21 cellular contexts compared by ENCODE assay signal in the genomic region with DNA sequence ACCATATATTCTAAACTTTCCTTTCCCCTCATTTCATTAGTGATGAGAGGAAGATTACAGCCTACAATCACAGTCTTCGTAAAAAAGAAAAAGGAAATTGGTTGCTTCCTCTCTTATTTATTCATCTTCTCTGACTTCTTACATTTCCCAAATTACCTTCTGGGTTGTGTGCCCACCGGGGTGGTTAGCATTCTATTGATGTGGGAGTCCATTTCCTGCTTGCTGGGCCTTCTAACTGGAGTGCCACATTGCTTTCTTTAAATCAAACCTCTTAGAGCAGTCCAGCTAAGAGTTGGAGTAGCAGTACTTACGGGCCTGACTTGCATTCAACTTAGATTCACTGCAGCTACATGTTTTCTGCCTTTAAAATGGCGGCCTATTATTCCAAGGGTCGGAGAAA.
A peak's percentile ranks its signal among the peaks of the same experiment; 100 is the strongest.
DNase-seq lines count a peak whose midpoint lies in the region; ATAC-seq and TF ChIP-seq lines count a peak whose summit lies in the region.
"Had no signal": no experiment of that assay in that cellular context is flagged by ENCODE, and none has a peak within 500 bp of the region (broad histone marks: within the 10 kb centered on the region; RNA-seq: fewer than 3 reads in every experiment).

No MANE protein-coding gene starts in this region.

- no peak overlapping the region for H3K4me2 ChIP-seq in H9 (ENCODE audit: insufficient read depth, insufficient read length, low read length)
- H3K4me2 ChIP-seq: BLaER1, SK-N-SH had no signal

- no peaks in the 10 kb centered on the region for H3K36me3 Mint-ChIP-seq in H9 (ENCODE audit: insufficient read depth in 1 of 3, low read depth in 3 of 3)
- no peaks in the 10 kb centered on the region for H3K36me3 Mint-ChIP-seq in brain
- H3K36me3 Mint-ChIP-seq in naive thymus-derived CD8-positive, alpha-beta T cell = no peaks in the 10 kb centered on the region
- H3K36me3 Mint-ChIP-seq in endothelial cell (ENCODE audit: low read depth, unreplicated experiment) = no peaks in the 10 kb centered on the region
- no peaks in the 10 kb centered on the region for H3K36me3 Mint-ChIP-seq in stimulated activated effector memory CD8-positive, alpha-beta T cell treated with anti-CD3 and anti-CD28 coated beads, Interleukin-12 subunit alpha, Interleukin-12 subunit beta, amount 100 ng/mL, for 72 hours
- H3K36me3 Mint-ChIP-seq: CD4-positive, alpha-beta memory T cell had no signal

- WGBS in H9 (ENCODE audit: extremely low coverage, insufficient read length, low lambda C conversion rate) = no CpG with 5 or more reads among the region's 5 CpGs

- H4K5ac ChIP-seq in H9 (ENCODE audit: insufficient read length, low read depth, low read length) = no peak overlapping the region

- TF ChIP-seq CTCF in H9 (conservative IDR thresholded peaks at IDR 0.05) = no peak
- TF ChIP-seq CTCF in brain (conservative IDR thresholded peaks at IDR 0.05) = no peak
- TF ChIP-seq CTCF in endothelial cell (IDR thresholded peaks at IDR 0.05; ENCODE audit: unreplicated experiment) = no peak

- H3T11ph ChIP-seq in H9 (ENCODE audit: low read length) = no peak overlapping the region

- H3K4me3 Mint-ChIP-seq in H9 (no peak overlapping the region), brain (peak overlapping the region in 2 of 5 experiments; percentile 8), endothelial cell (ENCODE audit: unreplicated experiment) (no peak overlapping the region)
- peak overlapping the region in 6 of 10 donors; percentile 25 to 58 (median 55) for H3K4me3 Mint-ChIP-seq in naive thymus-derived CD8-positive, alpha-beta T cell
- no peak overlapping the region for H3K4me3 Mint-ChIP-seq in stimulated activated effector memory CD8-positive, alpha-beta T cell treated with anti-CD3 and anti-CD28 coated beads, Interleukin-12 subunit alpha, Interleukin-12 subunit beta, amount 100 ng/mL, for 72 hours

- H3K4me1 Mint-ChIP-seq in H9 = peaks cover 21 to 25% of the 10 kb centered on the region in 2 experiments
- peaks cover 50% of the 10 kb centered on the region for H3K4me1 Mint-ChIP-seq in brain
- H3K4me1 Mint-ChIP-seq in naive thymus-derived CD8-positive, alpha-beta T cell = peaks cover 12 to 28% (median 22%) of the 10 kb centered on the region in 4 donors
- peaks cover 19% of the 10 kb centered on the region for H3K4me1 Mint-ChIP-seq in endothelial cell (ENCODE audit: unreplicated experiment)
- no peaks in the 10 kb centered on the region for H3K4me1 Mint-ChIP-seq in stimulated activated effector memory CD8-positive, alpha-beta T cell treated with anti-CD3 and anti-CD28 coated beads, Interleukin-12 subunit alpha, Interleukin-12 subunit beta, amount 100 ng/mL, for 72 hours

- H3K9me3 Mint-ChIP-seq in H9 (no peaks in the 10 kb centered on the region), brain (peaks cover 0 to 8% (median 0%) of the 10 kb centered on the region in 5 experiments), endothelial cell (ENCODE audit: unreplicated experiment) (no peaks in the 10 kb centered on the region)
- H3K9me3 Mint-ChIP-seq in naive thymus-derived CD8-positive, alpha-beta T cell = no peaks in the 10 kb centered on the region
- H3K9me3 Mint-ChIP-seq in stimulated activated effector memory CD8-positive, alpha-beta T cell treated with anti-CD3 and anti-CD28 coated beads, Interleukin-12 subunit alpha, Interleukin-12 subunit beta, amount 100 ng/mL, for 72 hours = no peaks in the 10 kb centered on the region
- H3K9me3 Mint-ChIP-seq: CD4-positive, alpha-beta memory T cell had no signal

- H3K79me2 ChIP-seq in H9 (ENCODE audit: insufficient read depth, low read length) = no peaks in the 10 kb centered on the region

- no peak overlapping the region for H3K9ac ChIP-seq in H9 (ENCODE audit: extremely low read depth, insufficient read length, low read length)
- H3K9ac ChIP-seq: BLaER1, SK-N-SH had no signal

- H4K20me1 ChIP-seq in H9 (ENCODE audit: control insufficient read depth, insufficient read depth, insufficient read length) = no peaks in the 10 kb centered on the region
- H4K20me1 ChIP-seq: BLaER1 had no signal

- no peak overlapping the region for H2AK5ac ChIP-seq in H9 (ENCODE audit: insufficient read length, low read length)

- no peaks in the 10 kb centered on the region for H3K23me2 ChIP-seq in H9 (ENCODE audit: insufficient read length, low read depth, low read length, poor library complexity, severe bottlenecking)

- H2AFZ ChIP-seq in H9 (ENCODE audit: low read length) = peak overlapping the region; percentile 44

- no peak overlapping the region for H4K8ac ChIP-seq in H9 (replicated peaks; ENCODE audit: insufficient read length, low read depth, low read length)

- no peak overlapping the region for H4K91ac ChIP-seq in H9 (ENCODE audit: insufficient read length, low read depth, low read length)

- H3K79me1 ChIP-seq in H9 (ENCODE audit: insufficient read depth, low read depth, low read length, poor library complexity, severe bottlenecking) = no peaks in the 10 kb centered on the region

- H2BK120ac ChIP-seq in H9 (ENCODE audit: low read depth, low read length, poor library complexity, severe bottlenecking) = no peak overlapping the region

- no peak overlapping the region for H2BK12ac ChIP-seq in H9 (ENCODE audit: insufficient read length, low read depth, low read length)

- no peak overlapping the region for H2BK5ac ChIP-seq in H9 (ENCODE audit: insufficient read length, low read length)

- no peak overlapping the region for H3K18ac ChIP-seq in H9 (ENCODE audit: insufficient read length, low read depth, low read length)

- POLR2A ChIA-PET in naive thymus-derived CD8-positive, alpha-beta T cell (lab: Charles Lee) = no interaction called here

- H3K4ac ChIP-seq in H9 (ENCODE audit: low read depth, low read length) = no peak overlapping the region

- no peak overlapping the region for H3K56ac ChIP-seq in H9 (ENCODE audit: insufficient read length, low read depth, low read length)

- no peak overlapping the region for H3K27ac Mint-ChIP-seq in H9
- peak overlapping the region; percentile 34 to 91 (median 79) for H3K27ac Mint-ChIP-seq in brain
- peak overlapping the region in 5 of 10 donors; percentile 15 to 54 (median 46) for H3K27ac Mint-ChIP-seq in naive thymus-derived CD8-positive, alpha-beta T cell
- H3K27ac Mint-ChIP-seq in endothelial cell (ENCODE audit: unreplicated experiment) = no peak overlapping the region
- H3K27ac Mint-ChIP-seq in stimulated activated effector memory CD8-positive, alpha-beta T cell treated with anti-CD3 and anti-CD28 coated beads, Interleukin-12 subunit alpha, Interleukin-12 subunit beta, amount 100 ng/mL, for 72 hours = no peak overlapping the region

- no peak for DNase-seq in H9
- DNase-seq in naive thymus-derived CD8-positive, alpha-beta T cell = peak in 2 of 10 donors; percentile 18 to 21
- DNase-seq in endothelial cell (ENCODE audit: low spot score) = no peak
- DNase-seq in globus pallidus (ENCODE audit: low spot score) = no peak
- DNase-seq in stimulated activated effector memory CD8-positive, alpha-beta T cell treated with anti-CD3 and anti-CD28 coated beads, Interleukin-12 subunit alpha, Interleukin-12 subunit beta, amount 100 ng/mL, for 72 hours (ENCODE audit: low spot score in 2 of 2) = no peak
- DNase-seq: ACHN; Caco-2; CD4-positive, alpha-beta memory T cell; NCI-H1092; NCI-H146; NCI-H2029; NCI-H2171; NCI-H345; NCI-H524; NCI-H774; NK-92 treated with Interleukin-12 subunit alpha and Interleukin-12 subunit beta, amount 100 ng/mL, for 24 hours; SIG-M5 had no signal

- peak in 1 of 2 donors; percentile 42 for ATAC-seq in naive thymus-derived CD8-positive, alpha-beta T cell
- ATAC-seq in HG02798 (IDR thresholded peaks at IDR 0.05; ENCODE audit: poor library complexity, unreplicated experiment) = no peak
- ATAC-seq in stimulated activated effector memory CD8-positive, alpha-beta T cell treated with anti-CD3 and anti-CD28 coated beads, Interleukin-12 subunit alpha, Interleukin-12 subunit beta, amount 100 ng/mL, for 72 hours = no peak

- no peak overlapping the region for H3K23ac ChIP-seq in H9 (ENCODE audit: insufficient read length, low read depth, low read length)

- H3K4me1 ChIP-seq in H9 (ENCODE audit: insufficient read depth, low read length) = 0 out of 2 replicates have a peak, but pooled peaks cover 4% of the 10 kb centered on the region
- H3K4me1 ChIP-seq: Caco-2 had no signal

- H3K27me3 Mint-ChIP-seq in H9 (ENCODE audit: low read depth) = no peaks in the 10 kb centered on the region; the same call in 1 of the 2 replicates
- no peaks in the 10 kb centered on the region for H3K27me3 Mint-ChIP-seq in brain
- no peaks in the 10 kb centered on the region for H3K27me3 Mint-ChIP-seq in naive thymus-derived CD8-positive, alpha-beta T cell
- H3K27me3 Mint-ChIP-seq in endothelial cell (ENCODE audit: unreplicated experiment) = no peaks in the 10 kb centered on the region
- H3K27me3 Mint-ChIP-seq: CD4-positive, alpha-beta memory T cell had no signal

- H2BK15ac ChIP-seq in H9 (ENCODE audit: low read depth, low read length) = no peak overlapping the region

- H3K14ac ChIP-seq in H9 (ENCODE audit: insufficient read depth, low read length) = no peak overlapping the region

- no peaks in the 10 kb centered on the region for H3K27me3 ChIP-seq in H9 (ENCODE audit: insufficient read depth, low read length)
- H3K27me3 ChIP-seq: BLaER1 had no signal

- no peak overlapping the region for H3K27ac ChIP-seq in H9 (ENCODE audit: insufficient read length, low read depth, low read length)
- H3K27ac ChIP-seq: BLaER1 had no signal

- H3K9me3 ChIP-seq in H9 (ENCODE audit: control insufficient read depth, low read depth, low read length) = no peaks in the 10 kb centered on the region
- H3K9me3 ChIP-seq: BLaER1, Caco-2, SK-N-SH had no signal

- H2BK20ac ChIP-seq in H9 (ENCODE audit: low read depth, low read length, poor library complexity, severe bottlenecking) = no peak overlapping the region

Comparison
In these comparisons a context has a peak if more than half of its experiments do, and no peak if none do; other contexts are left out.
1. H3K27ac Mint-ChIP-seq: peak in brain (5 of 5); none in H9 (0 of 3), endothelial cell (single experiment) and stimulated activated effector memory CD8-positive, alpha-beta T cell treated with anti-CD3 and anti-CD28 coated beads, Interleukin-12 subunit alpha, Interleukin-12 subunit beta, amount 100 ng/mL, for 72 hours (single experiment).
2. H3K4me3 Mint-ChIP-seq: peak in naive thymus-derived CD8-positive, alpha-beta T cell (6 of 10); none in H9 (0 of 2), endothelial cell (single experiment) and stimulated activated effector memory CD8-positive, alpha-beta T cell treated with anti-CD3 and anti-CD28 coated beads, Interleukin-12 subunit alpha, Interleukin-12 subunit beta, amount 100 ng/mL, for 72 hours (single experiment).